In the genomic region with DNA sequence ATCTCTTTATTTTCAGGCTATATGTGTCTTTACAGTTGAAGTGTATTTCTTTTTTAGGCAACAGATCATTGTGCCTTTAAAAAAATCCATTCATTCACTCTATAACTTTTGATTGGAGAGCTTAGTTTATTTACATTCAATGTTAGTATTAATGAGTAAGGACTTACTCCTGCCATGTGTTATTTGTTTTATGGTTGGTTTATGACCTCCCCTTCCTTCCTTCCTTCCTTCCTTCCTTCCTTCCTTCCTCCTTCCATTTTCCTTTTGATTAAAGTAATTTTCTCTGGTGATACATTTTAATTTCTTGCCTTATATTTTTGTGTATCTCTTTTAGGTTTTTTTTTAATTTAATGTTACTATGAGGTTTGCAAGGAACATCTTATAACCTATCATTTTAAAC, we compare ENCODE assay signal across 23 cellular contexts.
"Had no signal": no experiment of that assay in that cellular context is flagged by ENCODE, and none has a peak within 500 bp of the region (broad histone marks: within the 10 kb centered on the region; RNA-seq: fewer than 3 reads in every experiment).

No MANE protein-coding gene starts in this region.

- H3K9me3 ChIP-seq: testis, thoracic aorta, tibial artery, transverse colon, upper lobe of right lung, uterus, vagina had no signal

- H3K4me1 ChIP-seq: stomach, suprapubic skin, testis, tibial artery, tibial nerve, transverse colon, upper lobe of left lung, upper lobe of right lung, uterus, vagina had no signal

- H3K27ac ChIP-seq: stomach, suprapubic skin, testis, thoracic aorta, tibial artery, tibial nerve, transverse colon, upper lobe of left lung, upper lobe of right lung, uterus, vagina had no signal

- H3K4me3 ChIP-seq: stomach, suprapubic skin, testis, thoracic aorta, tibial artery, tibial nerve, transverse colon, upper lobe of left lung, upper lobe of right lung, uterus, vagina had no signal

- H3K36me3 ChIP-seq: stomach, suprapubic skin, thoracic aorta, tibial artery, tibial nerve, transverse colon, upper lobe of left lung, upper lobe of right lung, uterus, vagina had no signal

- H3K27me3 ChIP-seq: stomach, suprapubic skin, testis, tibial artery, tibial nerve, transverse colon, upper lobe of left lung, upper lobe of right lung, uterus, vagina had no signal

- DNase-seq: stimulated activated CD4-positive, alpha-beta T cell treated with anti-CD3 and anti-CD28 coated beads, Interleukin-2, amount 100 ng/mL, for 48 hours; stimulated activated CD4-positive, alpha-beta T cell treated with anti-CD3 and anti-CD28 coated beads, Interleukin-4, amount 100 ng/mL, for 1 hour; stimulated activated CD4-positive, alpha-beta T cell treated with anti-CD3 and anti-CD28 coated beads, Interleukin-4, amount 100 ng/mL, for 24 hours; stimulated activated CD4-positive, alpha-beta T cell treated with anti-CD3 and anti-CD28 coated beads, Interleukin-4, amount 100 ng/mL, for 4 hours; stimulated activated CD8-positive, alpha-beta memory T cell treated with anti-CD3 and anti-CD28 coated beads, Interleukin-4, amount 100 ng/mL, for 48 hours; stimulated activated naive B cell treated with anti-CD40 and anti-IgM and Interleukin-4, amounts not matched to agents 10 μg/mL and 1 μg/mL and 100 μg/mL, for 72 hours; stimulated activated naive CD4-positive, alpha-beta T cell; stimulated activated naive CD4-positive, alpha-beta T cell treated with Interleukin-2 at 50 U/mL for 16 hours; stimulated activated naive CD8-positive, alpha-beta T cell treated with anti-CD3 and anti-CD28 coated beads, Interleukin-15, amount 100 ng/mL, for 72 hours; stimulated activated naive CD8-positive, alpha-beta T cell treated with anti-CD3 and anti-CD28 coated beads, Interleukin-15, Interleukin-2, amounts not matched to agents 100 U/mL and 50 U/mL, for 24 hours; stomach; substantia nigra; testis; tibial artery; transverse colon; trophoblast cell; upper lobe of left lung; upper lobe of right lung; uterus had no signal
